In genomic region chr7:95601324-95601723, GRCh38 we compare ENCODE assay signal across 15 cellular contexts.
"Had no signal": no experiment of that assay in that cellular context is flagged by ENCODE, and none has a peak within 500 bp of the region (broad histone marks: within the 10 kb centered on the region; RNA-seq: fewer than 3 reads in every experiment).

No MANE protein-coding gene starts in this region.

- ATAC-seq: effector memory CD8-positive, alpha-beta T cell; left colon; naive thymus-derived CD8-positive, alpha-beta T cell; sciatic nerve had no signal

- DNase-seq: effector memory CD8-positive, alpha-beta T cell; esophagus squamous epithelium; foreskin fibroblast; kidney; left colon; naive thymus-derived CD8-positive, alpha-beta T cell; stimulated activated CD4-positive, alpha-beta T cell treated with anti-CD3 and anti-CD28 coated beads, Interleukin-2, amount 100 ng/mL, for 24 hours; stimulated activated naive CD4-positive, alpha-beta T cell; stomach; substantia nigra; transverse colon had no signal

- H3K27ac Mint-ChIP-seq: dendritic cell treated with granulocyte-macrophage colony-stimulating factor and Interleukin-4, amounts not matched to agents 40 ng/mL and 50 ng/mL, for 4 days; effector memory CD8-positive, alpha-beta T cell; naive thymus-derived CD8-positive, alpha-beta T cell had no signal

- H3K4me3 Mint-ChIP-seq: central memory CD8-positive, alpha-beta T cell; dendritic cell treated with granulocyte-macrophage colony-stimulating factor and Interleukin-4, amounts not matched to agents 40 ng/mL and 50 ng/mL, for 4 days; effector memory CD8-positive, alpha-beta T cell; naive thymus-derived CD8-positive, alpha-beta T cell; neural crest cell had no signal

- H3K9me3 Mint-ChIP-seq: central memory CD8-positive, alpha-beta T cell; dendritic cell treated with granulocyte-macrophage colony-stimulating factor and Interleukin-4, amounts not matched to agents 40 ng/mL and 50 ng/mL, for 4 days had no signal

- H3K4me1 Mint-ChIP-seq: central memory CD8-positive, alpha-beta T cell had no signal
